ENCODE assay signal across 23 cellular contexts in genomic region chr19:9806781-9807180, GRCh38.
"Had no signal": no experiment of that assay in that cellular context is flagged by ENCODE, and none has a peak within 500 bp of the region (broad histone marks: within the 10 kb centered on the region; RNA-seq: fewer than 3 reads in every experiment).

No MANE protein-coding gene starts in this region.

- H3K27ac ChIP-seq: dorsolateral prefrontal cortex, esophagus squamous epithelium, gastroesophageal sphincter, testis, transverse colon had no signal

- H3K4me3 Mint-ChIP-seq: immature natural killer cell; naive B cell; stimulated activated naive B cell treated with anti-CD40 and anti-IgM and Interleukin-4, amounts not matched to agents 10 μg/mL and 1 μg/mL and 100 μg/mL, for 72 hours; stimulated activated naive CD8-positive, alpha-beta T cell treated with anti-CD3 and anti-CD28 coated beads, Interleukin-15, amount 100 ng/mL, for 72 hours had no signal

- H3K4me1 ChIP-seq: esophagus squamous epithelium, gastroesophageal sphincter, testis, transverse colon had no signal

- DNase-seq: cortex of kidney; dorsolateral prefrontal cortex; effector memory CD4-positive, alpha-beta T cell; esophagus squamous epithelium; foreskin fibroblast; glutamatergic neuron; immature natural killer cell; left cardiac atrium; left ventricle myocardium superior; mesendoderm; naive B cell; spleen; stimulated activated CD4-positive, alpha-beta T cell treated with anti-CD3 and anti-CD28 coated beads, Interleukin-15, amount 100 ng/mL, for 24 hours; stimulated activated CD4-positive, alpha-beta T cell treated with anti-CD3 and anti-CD28 coated beads, Interleukin-1b, Interleukin-23, amount 100 ng/mL, for 48 hours; stimulated activated CD4-positive, alpha-beta T cell treated with anti-CD3 and anti-CD28 coated beads, Interleukin-4, amount 100 ng/mL, for 24 hours; stimulated activated naive B cell treated with anti-CD40 and anti-IgM and Interleukin-4, amounts not matched to agents 10 μg/mL and 1 μg/mL and 100 μg/mL, for 72 hours; stimulated activated naive CD8-positive, alpha-beta T cell treated with anti-CD3 and anti-CD28 coated beads, Interleukin-15, amount 100 ng/mL, for 72 hours; testis; transverse colon had no signal

- FAIRE-seq: keratinocyte had no signal

- H3K27ac Mint-ChIP-seq: naive B cell; stimulated activated naive B cell treated with anti-CD40 and anti-IgM and Interleukin-4, amounts not matched to agents 10 μg/mL and 1 μg/mL and 100 μg/mL, for 72 hours; stimulated activated naive CD8-positive, alpha-beta T cell treated with anti-CD3 and anti-CD28 coated beads, Interleukin-15, amount 100 ng/mL, for 72 hours had no signal

- H3K27me3 Mint-ChIP-seq: naive B cell; stimulated activated naive B cell treated with anti-CD40 and anti-IgM and Interleukin-4, amounts not matched to agents 10 μg/mL and 1 μg/mL and 100 μg/mL, for 72 hours; stimulated activated naive CD8-positive, alpha-beta T cell treated with anti-CD3 and anti-CD28 coated beads, Interleukin-15, amount 100 ng/mL, for 72 hours had no signal

- H3K27me3 ChIP-seq: dorsolateral prefrontal cortex, esophagus squamous epithelium, gastroesophageal sphincter, spleen, testis, transverse colon had no signal

- H3K9me3 Mint-ChIP-seq: immature natural killer cell; naive B cell; stimulated activated naive B cell treated with anti-CD40 and anti-IgM and Interleukin-4, amounts not matched to agents 10 μg/mL and 1 μg/mL and 100 μg/mL, for 72 hours; stimulated activated naive CD8-positive, alpha-beta T cell treated with anti-CD3 and anti-CD28 coated beads, Interleukin-15, amount 100 ng/mL, for 72 hours had no signal

- H3K9me3 ChIP-seq: esophagus squamous epithelium, gastroesophageal sphincter, spleen, testis, transverse colon had no signal

- ATAC-seq: gastroesophageal sphincter; left cardiac atrium; left ventricle myocardium superior; sciatic nerve; stimulated activated naive B cell treated with anti-CD40 and anti-IgM and Interleukin-4, amounts not matched to agents 10 μg/mL and 1 μg/mL and 100 μg/mL, for 72 hours; stimulated activated naive CD8-positive, alpha-beta T cell treated with anti-CD3 and anti-CD28 coated beads, Interleukin-15, amount 100 ng/mL, for 72 hours had no signal

- H3K4me3 ChIP-seq: dorsolateral prefrontal cortex, esophagus squamous epithelium, gastroesophageal sphincter, lung, spleen, testis, transverse colon had no signal
